ENCODE assay signal across 2 cellular contexts in the genomic region with DNA sequence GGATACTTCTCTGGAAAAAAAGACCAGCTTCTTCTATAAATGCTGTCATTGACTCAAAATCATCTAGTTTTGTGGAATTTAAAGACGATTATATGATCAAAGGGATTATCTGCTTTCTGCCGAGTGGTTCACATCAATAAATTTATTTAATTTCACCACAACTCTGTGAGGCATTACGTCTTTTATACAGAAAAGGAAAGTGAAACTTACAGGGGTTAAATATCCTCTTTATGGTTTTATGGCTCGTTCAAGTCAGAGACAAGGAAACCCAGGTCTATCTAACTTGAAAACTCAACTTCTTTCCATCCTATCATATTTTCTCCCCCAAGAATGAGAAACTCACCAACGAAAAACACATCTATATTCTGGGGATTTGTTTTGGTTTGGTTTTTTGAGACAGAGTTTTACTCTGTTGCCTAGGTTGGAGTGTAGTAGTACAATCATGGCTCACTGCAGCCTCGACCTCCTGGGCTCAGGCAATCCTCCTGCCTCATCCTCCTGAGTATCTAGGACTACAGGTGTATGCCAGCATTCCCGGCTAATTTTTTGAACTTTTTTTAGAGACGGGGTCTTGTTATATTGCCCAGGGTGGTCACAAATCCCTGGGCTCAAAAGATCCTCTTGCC.
TF ChIP-seq lines count a peak whose summit lies in the region.

No MANE protein-coding gene starts in this region.

TF ChIP-seq in liver, 16 proteins besides CTCF, POLR2A, EP300 and RAD21 (continued from another document):
- TF ChIP-seq FOXA2 (IDR thresholded peaks at IDR 0.05) = no peak
- TF ChIP-seq, protein P1, sequence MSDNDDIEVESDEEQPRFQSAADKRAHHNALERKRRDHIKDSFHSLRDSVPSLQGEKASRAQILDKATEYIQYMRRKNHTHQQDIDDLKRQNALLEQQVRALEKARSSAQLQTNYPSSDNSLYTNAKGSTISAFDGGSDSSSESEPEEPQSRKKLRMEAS (IDR thresholded peaks at IDR 0.05) = no peak
- TF ChIP-seq, protein P2, sequence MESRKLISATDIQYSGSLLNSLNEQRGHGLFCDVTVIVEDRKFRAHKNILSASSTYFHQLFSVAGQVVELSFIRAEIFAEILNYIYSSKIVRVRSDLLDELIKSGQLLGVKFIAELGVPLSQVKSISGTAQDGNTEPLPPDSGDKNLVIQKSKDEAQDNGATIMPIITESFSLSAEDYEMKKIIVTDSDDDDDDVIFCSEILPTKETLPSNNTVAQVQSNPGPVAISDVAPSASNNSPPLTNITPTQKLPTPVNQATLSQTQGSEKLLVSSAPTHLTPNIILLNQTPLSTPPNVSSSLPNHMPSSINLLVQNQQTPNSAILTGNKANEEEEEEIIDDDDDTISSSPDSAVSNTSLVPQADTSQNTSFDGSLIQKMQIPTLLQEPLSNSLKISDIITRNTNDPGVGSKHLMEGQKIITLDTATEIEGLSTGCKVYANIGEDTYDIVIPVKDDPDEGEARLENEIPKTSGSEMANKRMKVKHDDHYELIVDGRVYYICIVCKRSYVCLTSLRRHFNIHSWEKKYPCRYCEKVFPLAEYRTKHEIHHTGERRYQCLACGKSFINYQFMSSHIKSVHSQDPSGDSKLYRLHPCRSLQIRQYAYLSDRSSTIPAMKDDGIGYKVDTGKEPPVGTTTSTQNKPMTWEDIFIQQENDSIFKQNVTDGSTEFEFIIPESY (IDR thresholded peaks at IDR 0.05) = no peak
- TF ChIP-seq FOXA1 (IDR thresholded peaks at IDR 0.05) = no peak
- TF ChIP-seq GABPA (IDR thresholded peaks at IDR 0.05 in 1 of 2, conservative IDR thresholded peaks at IDR 0.05 in 1 of 2) = no peak
- TF ChIP-seq TAF1 (conservative IDR thresholded peaks at IDR 0.05) = no peak

TF ChIP-seq in HepG2, 621 proteins besides CTCF, POLR2A, EP300 and RAD21 (continued from another document):
- TF ChIP-seq, protein P3, sequence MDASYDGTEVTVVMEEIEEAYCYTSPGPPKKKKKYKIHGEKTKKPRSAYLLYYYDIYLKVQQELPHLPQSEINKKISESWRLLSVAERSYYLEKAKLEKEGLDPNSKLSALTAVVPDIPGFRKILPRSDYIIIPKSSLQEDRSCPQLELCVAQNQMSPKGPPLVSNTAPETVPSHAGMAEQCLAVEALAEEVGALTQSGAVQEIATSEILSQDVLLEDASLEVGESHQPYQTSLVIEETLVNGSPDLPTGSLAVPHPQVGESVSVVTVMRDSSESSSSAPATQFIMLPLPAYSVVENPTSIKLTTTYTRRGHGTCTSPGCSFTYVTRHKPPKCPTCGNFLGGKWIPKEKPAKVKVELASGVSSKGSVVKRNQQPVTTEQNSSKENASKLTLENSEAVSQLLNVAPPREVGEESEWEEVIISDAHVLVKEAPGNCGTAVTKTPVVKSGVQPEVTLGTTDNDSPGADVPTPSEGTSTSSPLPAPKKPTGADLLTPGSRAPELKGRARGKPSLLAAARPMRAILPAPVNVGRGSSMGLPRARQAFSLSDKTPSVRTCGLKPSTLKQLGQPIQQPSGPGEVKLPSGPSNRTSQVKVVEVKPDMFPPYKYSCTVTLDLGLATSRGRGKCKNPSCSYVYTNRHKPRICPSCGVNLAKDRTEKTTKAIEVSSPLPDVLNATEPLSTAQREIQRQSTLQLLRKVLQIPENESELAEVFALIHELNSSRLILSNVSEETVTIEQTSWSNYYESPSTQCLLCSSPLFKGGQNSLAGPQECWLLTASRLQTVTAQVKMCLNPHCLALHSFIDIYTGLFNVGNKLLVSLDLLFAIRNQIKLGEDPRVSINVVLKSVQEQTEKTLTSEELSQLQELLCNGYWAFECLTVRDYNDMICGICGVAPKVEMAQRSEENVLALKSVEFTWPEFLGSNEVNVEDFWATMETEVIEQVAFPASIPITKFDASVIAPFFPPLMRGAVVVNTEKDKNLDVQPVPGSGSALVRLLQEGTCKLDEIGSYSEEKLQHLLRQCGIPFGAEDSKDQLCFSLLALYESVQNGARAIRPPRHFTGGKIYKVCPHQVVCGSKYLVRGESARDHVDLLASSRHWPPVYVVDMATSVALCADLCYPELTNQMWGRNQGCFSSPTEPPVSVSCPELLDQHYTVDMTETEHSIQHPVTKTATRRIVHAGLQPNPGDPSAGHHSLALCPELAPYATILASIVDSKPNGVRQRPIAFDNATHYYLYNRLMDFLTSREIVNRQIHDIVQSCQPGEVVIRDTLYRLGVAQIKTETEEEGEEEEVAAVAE (CRISPR knock-in tag; IDR thresholded peaks at IDR 0.05; ENCODE audit: borderline replicate concordance) = no peak
- TF ChIP-seq ZNF549 (CRISPR knock-in tag; IDR thresholded peaks at IDR 0.05) (no peak), FIP1L1 (IDR thresholded peaks at IDR 0.05; ENCODE audit: borderline replicate concordance, insufficient read depth, low read depth, low read length) (no peak), NFYC (CRISPR knock-in tag; IDR thresholded peaks at IDR 0.05) (no peak), ZKSCAN5 (CRISPR knock-in tag; IDR thresholded peaks at IDR 0.05) (no peak), CHCHD3 (CRISPR knock-in tag; IDR thresholded peaks at IDR 0.05) (no peak), ZNF577 (CRISPR knock-in tag; IDR thresholded peaks at IDR 0.05; ENCODE audit: borderline replicate concordance, low read depth) (no peak), PCBP1 (IDR thresholded peaks at IDR 0.05; ENCODE audit: borderline replicate concordance, low read depth, low read length) (no peak), ETV5 (CRISPR knock-in tag; IDR thresholded peaks at IDR 0.05; ENCODE audit: borderline replicate concordance) (no peak), ZNF3 (CRISPR knock-in tag; IDR thresholded peaks at IDR 0.05) (no peak), ZIK1 (CRISPR knock-in tag; IDR thresholded peaks at IDR 0.05; ENCODE audit: borderline replicate concordance, low read depth) (no peak), CREM (IDR thresholded peaks at IDR 0.05) (no peak), CREM (CRISPR knock-in tag; IDR thresholded peaks at IDR 0.05) (no peak), ZNF329 (CRISPR knock-in tag; IDR thresholded peaks at IDR 0.05; ENCODE audit: low read depth) (no peak)
- TF ChIP-seq, protein P4, sequence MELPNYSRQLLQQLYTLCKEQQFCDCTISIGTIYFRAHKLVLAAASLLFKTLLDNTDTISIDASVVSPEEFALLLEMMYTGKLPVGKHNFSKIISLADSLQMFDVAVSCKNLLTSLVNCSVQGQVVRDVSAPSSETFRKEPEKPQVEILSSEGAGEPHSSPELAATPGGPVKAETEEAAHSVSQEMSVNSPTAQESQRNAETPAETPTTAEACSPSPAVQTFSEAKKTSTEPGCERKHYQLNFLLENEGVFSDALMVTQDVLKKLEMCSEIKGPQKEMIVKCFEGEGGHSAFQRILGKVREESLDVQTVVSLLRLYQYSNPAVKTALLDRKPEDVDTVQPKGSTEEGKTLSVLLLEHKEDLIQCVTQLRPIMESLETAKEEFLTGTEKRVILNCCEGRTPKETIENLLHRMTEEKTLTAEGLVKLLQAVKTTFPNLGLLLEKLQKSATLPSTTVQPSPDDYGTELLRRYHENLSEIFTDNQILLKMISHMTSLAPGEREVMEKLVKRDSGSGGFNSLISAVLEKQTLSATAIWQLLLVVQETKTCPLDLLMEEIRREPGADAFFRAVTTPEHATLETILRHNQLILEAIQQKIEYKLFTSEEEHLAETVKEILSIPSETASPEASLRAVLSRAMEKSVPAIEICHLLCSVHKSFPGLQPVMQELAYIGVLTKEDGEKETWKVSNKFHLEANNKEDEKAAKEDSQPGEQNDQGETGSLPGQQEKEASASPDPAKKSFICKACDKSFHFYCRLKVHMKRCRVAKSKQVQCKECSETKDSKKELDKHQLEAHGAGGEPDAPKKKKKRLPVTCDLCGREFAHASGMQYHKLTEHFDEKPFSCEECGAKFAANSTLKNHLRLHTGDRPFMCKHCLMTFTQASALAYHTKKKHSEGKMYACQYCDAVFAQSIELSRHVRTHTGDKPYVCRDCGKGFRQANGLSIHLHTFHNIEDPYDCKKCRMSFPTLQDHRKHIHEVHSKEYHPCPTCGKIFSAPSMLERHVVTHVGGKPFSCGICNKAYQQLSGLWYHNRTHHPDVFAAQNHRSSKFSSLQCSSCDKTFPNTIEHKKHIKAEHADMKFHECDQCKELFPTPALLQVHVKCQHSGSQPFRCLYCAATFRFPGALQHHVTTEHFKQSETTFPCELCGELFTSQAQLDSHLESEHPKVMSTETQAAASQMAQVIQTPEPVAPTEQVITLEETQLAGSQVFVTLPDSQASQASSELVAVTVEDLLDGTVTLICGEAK (IDR thresholded peaks at IDR 0.05) = no peak
- TF ChIP-seq, protein P4 (CRISPR knock-in tag; IDR thresholded peaks at IDR 0.05) = no peak
- TF ChIP-seq, protein P5, sequence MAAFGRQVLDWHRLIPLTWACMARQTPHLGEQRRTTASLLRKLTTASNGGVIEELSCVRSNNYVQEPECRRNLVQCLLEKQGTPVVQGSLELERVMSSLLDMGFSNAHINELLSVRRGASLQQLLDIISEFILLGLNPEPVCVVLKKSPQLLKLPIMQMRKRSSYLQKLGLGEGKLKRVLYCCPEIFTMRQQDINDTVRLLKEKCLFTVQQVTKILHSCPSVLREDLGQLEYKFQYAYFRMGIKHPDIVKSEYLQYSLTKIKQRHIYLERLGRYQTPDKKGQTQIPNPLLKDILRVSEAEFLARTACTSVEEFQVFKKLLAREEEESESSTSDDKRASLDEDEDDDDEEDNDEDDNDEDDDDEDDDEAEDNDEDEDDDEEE (CRISPR knock-in tag; IDR thresholded peaks at IDR 0.05) = no peak
- TF ChIP-seq, protein P6, sequence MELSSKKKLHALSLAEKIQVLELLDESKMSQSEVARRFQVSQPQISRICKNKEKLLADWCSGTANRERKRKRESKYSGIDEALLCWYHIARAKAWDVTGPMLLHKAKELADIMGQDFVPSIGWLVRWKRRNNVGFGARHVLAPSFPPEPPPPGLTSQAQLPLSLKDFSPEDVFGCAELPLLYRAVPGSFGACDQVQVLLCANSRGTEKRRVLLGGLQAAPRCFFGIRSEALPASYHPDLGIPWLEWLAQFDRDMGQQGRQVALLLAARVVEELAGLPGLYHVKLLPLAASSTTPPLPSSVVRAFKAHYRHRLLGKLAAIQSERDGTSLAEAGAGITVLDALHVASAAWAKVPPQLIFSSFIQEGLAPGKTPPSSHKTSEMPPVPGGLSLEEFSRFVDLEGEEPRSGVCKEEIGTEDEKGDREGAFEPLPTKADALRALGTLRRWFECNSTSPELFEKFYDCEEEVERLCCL (CRISPR knock-in tag; IDR thresholded peaks at IDR 0.05; ENCODE audit: borderline replicate concordance) = no peak
